ENCODE assay signal across 8 cellular contexts in genomic region chr21:44817914-44818635, GRCh38.
DNase-seq lines count a peak whose midpoint lies in the region; ATAC-seq lines count a peak whose summit lies in the region.

SUMO3 (minus strand) TSS chr21:44818062; CDS start chr21:44817968, 94 bp downstream.

- DNase-seq in NCI-H2029 (lab: John Stamatoyannopoulos, UW) (peak; percentile 44), NCI-H2029 treated with DMSO at 0.1 percent for 48 hours (lab: John Stamatoyannopoulos, UW) (no peak), NCI-H1930 (lab: John Stamatoyannopoulos, UW) (peak; percentile 41 to 76), islet precursor cell (peak; percentile 85)
- DNase-seq in activated CD4-positive, CD25-positive, alpha-beta regulatory T cell treated with anti-CD3 and anti-CD28 coated beads, Interleukin-2, amount 50 U/mL, for 16 hours (ENCODE audit: low read depth, low spot score): peak; percentile 68
- peak; percentile 90 for DNase-seq in central memory CD4-positive, alpha-beta T cell
- DNase-seq in stimulated activated CD4-positive, alpha-beta T cell treated with anti-CD3 and anti-CD28 coated beads, Interleukin-12 subunit alpha, Interleukin-12 subunit beta, amount 100 ng/mL, for 24 hours (ENCODE audit: low read depth in 2 of 2): peak; percentile 71

- peak; percentile 66 for ATAC-seq in HG02642 (IDR thresholded peaks at IDR 0.05; ENCODE audit: poor library complexity, unreplicated experiment)
